In the genomic region with DNA sequence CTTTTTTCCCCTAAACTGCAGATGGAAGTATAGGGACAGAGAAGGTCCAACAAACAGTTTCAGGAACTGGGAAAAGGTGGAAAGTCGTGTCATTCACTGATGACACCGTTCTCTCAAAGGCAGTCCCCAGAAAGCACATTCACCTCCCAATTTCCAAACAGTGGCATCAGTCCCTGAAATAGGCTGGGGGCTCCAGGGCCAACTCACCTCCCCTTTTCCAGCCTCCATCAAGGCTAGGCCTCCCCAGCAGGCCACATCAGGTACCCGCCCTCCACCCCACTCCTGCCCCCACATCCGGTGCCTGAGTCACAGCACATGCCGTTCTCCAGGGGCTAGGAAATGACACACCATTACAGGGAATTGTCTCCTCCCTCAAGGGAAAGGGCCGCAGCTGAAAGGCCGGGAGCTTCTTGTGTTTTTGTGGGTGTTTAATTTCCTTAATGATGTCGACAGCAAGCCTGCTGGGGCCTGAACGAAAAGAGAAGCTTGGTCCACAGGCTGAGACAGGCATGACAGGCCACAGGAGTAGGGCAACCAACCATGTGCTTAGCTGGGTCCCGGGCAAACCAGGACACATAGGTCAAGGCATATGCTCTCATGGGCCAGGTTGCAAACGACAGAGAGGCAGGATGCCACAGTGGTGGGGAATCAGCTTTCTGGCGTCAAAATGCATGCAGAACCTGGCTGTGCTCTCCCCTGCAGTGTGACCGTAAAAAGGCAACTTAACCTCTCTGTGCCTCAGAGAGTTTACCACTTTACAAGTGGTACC, we compare ENCODE assay signal across 1 cellular context.
TF ChIP-seq lines count a peak whose summit lies in the region.

No MANE protein-coding gene starts in this region.

TF ChIP-seq in K562, 482 proteins besides CTCF, POLR2A, EP300 and RAD21 (continued from another document and continues in another):
- TF ChIP-seq, protein P1, sequence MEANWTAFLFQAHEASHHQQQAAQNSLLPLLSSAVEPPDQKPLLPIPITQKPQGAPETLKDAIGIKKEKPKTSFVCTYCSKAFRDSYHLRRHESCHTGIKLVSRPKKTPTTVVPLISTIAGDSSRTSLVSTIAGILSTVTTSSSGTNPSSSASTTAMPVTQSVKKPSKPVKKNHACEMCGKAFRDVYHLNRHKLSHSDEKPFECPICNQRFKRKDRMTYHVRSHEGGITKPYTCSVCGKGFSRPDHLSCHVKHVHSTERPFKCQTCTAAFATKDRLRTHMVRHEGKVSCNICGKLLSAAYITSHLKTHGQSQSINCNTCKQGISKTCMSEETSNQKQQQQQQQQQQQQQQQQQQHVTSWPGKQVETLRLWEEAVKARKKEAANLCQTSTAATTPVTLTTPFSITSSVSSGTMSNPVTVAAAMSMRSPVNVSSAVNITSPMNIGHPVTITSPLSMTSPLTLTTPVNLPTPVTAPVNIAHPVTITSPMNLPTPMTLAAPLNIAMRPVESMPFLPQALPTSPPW (CRISPR knock-in tag; IDR thresholded peaks at IDR 0.05) = peak; percentile 88
- TF ChIP-seq CUX1 (CRISPR knock-in tag; IDR thresholded peaks at IDR 0.05) (peak; percentile 52; the same call in 1 of the 2 replicates), BRD9 (IDR thresholded peaks at IDR 0.05; ENCODE audit: low read depth, partially characterized antibody) (peak; percentile 57), GABPB1 (CRISPR knock-in tag; IDR thresholded peaks at IDR 0.05) (peak; percentile 60; the same call in 1 of the 2 replicates), C11orf30 (IDR thresholded peaks at IDR 0.05; ENCODE audit: low read depth) (peak; percentile 15; the same call in 1 of the 2 replicates), MEF2D (tag; conservative IDR thresholded peaks at IDR 0.05; ENCODE audit: low read depth) (no peak), TBP (optimal IDR thresholded peaks at IDR 0.05; ENCODE audit: low read depth, low read length) (peak; percentile 22), ZNF263 (CRISPR knock-in tag; IDR thresholded peaks at IDR 0.05; ENCODE audit: borderline replicate concordance) (0 out of 2 replicates have a peak, but pooled peaks have one; percentile 19), MAZ (CRISPR knock-in tag; conservative IDR thresholded peaks at IDR 0.05 in 1 of 2, IDR thresholded peaks at IDR 0.05 in 1 of 2) (peak; percentile 42 to 90; a peak in 1 of 4 replicates), SRSF1 (IDR thresholded peaks at IDR 0.05; ENCODE audit: low read depth, low read length) (no peak), POLR2AphosphoS5 (IDR thresholded peaks at IDR 0.05; ENCODE audit: control insufficient read depth, insufficient read depth, low read depth, low read length) (peak; percentile 64), TRIM24 (IDR thresholded peaks at IDR 0.05) (peak in 1 of 2 experiments; percentile 58; a peak in 1 of 4 replicates), TCF7 (IDR thresholded peaks at IDR 0.05; ENCODE audit: borderline replicate concordance) (no peak), ZBTB7A (IDR thresholded peaks at IDR 0.05; ENCODE audit: borderline replicate concordance, control insufficient read depth, low read depth, low read length) (peak; percentile 98), MECOM (CRISPR knock-in tag; IDR thresholded peaks at IDR 0.05) (0 out of 2 replicates have a peak, but pooled peaks have one; percentile 32), HDAC1 (IDR thresholded peaks at IDR 0.05) (peak in 1 of 2 experiments; percentile 68; a peak in 1 of 4 replicates), TCF3 (CRISPR knock-in tag; IDR thresholded peaks at IDR 0.05) (peak; percentile 26; the same call in 1 of the 2 replicates), ZNF407 (IDR thresholded peaks at IDR 0.05; ENCODE audit: low read depth) (no peak), CREB1 (IDR thresholded peaks at IDR 0.05) (0 out of 2 replicates have a peak, but pooled peaks have one; percentile 19), CREB1 (CRISPR knock-in tag; IDR thresholded peaks at IDR 0.05) (no peak), NEUROD1 (IDR thresholded peaks at IDR 0.05; ENCODE audit: borderline replicate concordance, low read depth, low read length, partially characterized antibody) (peak; percentile 69), EP400 (IDR thresholded peaks at IDR 0.05) (peak; percentile 76; the same call in 1 of the 2 replicates), HNRNPLL (IDR thresholded peaks at IDR 0.05; ENCODE audit: low read depth, low read length, poor library complexity, severe bottlenecking) (no peak), HDAC3 (IDR thresholded peaks at IDR 0.05; ENCODE audit: borderline replicate concordance, partially characterized antibody) (peak; percentile 48), CBX1 (IDR thresholded peaks at IDR 0.05; ENCODE audit: low read depth) (0 out of 2 replicates have a peak, but pooled peaks have one; percentile 14)
- TF ChIP-seq, protein P2, sequence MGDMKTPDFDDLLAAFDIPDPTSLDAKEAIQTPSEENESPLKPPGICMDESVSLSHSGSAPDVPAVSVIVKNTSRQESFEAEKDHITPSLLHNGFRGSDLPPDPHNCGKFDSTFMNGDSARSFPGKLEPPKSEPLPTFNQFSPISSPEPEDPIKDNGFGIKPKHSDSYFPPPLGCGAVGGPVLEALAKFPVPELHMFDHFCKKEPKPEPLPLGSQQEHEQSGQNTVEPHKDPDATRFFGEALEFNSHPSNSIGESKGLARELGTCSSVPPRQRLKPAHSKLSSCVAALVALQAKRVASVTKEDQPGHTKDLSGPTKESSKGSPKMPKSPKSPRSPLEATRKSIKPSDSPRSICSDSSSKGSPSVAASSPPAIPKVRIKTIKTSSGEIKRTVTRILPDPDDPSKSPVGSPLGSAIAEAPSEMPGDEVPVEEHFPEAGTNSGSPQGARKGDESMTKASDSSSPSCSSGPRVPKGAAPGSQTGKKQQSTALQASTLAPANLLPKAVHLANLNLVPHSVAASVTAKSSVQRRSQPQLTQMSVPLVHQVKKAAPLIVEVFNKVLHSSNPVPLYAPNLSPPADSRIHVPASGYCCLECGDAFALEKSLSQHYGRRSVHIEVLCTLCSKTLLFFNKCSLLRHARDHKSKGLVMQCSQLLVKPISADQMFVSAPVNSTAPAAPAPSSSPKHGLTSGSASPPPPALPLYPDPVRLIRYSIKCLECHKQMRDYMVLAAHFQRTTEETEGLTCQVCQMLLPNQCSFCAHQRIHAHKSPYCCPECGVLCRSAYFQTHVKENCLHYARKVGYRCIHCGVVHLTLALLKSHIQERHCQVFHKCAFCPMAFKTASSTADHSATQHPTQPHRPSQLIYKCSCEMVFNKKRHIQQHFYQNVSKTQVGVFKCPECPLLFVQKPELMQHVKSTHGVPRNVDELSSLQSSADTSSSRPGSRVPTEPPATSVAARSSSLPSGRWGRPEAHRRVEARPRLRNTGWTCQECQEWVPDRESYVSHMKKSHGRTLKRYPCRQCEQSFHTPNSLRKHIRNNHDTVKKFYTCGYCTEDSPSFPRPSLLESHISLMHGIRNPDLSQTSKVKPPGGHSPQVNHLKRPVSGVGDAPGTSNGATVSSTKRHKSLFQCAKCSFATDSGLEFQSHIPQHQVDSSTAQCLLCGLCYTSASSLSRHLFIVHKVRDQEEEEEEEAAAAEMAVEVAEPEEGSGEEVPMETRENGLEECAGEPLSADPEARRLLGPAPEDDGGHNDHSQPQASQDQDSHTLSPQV (IDR thresholded peaks at IDR 0.05) = peak; percentile 92
- TF ChIP-seq, protein P3, sequence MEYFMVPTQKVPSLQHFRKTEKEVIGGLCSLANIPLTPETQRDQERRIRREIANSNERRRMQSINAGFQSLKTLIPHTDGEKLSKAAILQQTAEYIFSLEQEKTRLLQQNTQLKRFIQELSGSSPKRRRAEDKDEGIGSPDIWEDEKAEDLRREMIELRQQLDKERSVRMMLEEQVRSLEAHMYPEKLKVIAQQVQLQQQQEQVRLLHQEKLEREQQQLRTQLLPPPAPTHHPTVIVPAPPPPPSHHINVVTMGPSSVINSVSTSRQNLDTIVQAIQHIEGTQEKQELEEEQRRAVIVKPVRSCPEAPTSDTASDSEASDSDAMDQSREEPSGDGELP (CRISPR knock-in tag; IDR thresholded peaks at IDR 0.05; ENCODE audit: borderline replicate concordance) = peak; percentile 80; the same call in 1 of the 2 replicates
- TF ChIP-seq, protein P4, sequence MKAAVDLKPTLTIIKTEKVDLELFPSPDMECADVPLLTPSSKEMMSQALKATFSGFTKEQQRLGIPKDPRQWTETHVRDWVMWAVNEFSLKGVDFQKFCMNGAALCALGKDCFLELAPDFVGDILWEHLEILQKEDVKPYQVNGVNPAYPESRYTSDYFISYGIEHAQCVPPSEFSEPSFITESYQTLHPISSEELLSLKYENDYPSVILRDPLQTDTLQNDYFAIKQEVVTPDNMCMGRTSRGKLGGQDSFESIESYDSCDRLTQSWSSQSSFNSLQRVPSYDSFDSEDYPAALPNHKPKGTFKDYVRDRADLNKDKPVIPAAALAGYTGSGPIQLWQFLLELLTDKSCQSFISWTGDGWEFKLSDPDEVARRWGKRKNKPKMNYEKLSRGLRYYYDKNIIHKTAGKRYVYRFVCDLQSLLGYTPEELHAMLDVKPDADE (conservative IDR thresholded peaks at IDR 0.05; ENCODE audit: control insufficient read depth, low read depth, low read length) = peak; percentile 95; the same call in 1 of the 2 replicates
